Comparison of ENCODE assay signal across 8 cellular contexts in the genomic region with DNA sequence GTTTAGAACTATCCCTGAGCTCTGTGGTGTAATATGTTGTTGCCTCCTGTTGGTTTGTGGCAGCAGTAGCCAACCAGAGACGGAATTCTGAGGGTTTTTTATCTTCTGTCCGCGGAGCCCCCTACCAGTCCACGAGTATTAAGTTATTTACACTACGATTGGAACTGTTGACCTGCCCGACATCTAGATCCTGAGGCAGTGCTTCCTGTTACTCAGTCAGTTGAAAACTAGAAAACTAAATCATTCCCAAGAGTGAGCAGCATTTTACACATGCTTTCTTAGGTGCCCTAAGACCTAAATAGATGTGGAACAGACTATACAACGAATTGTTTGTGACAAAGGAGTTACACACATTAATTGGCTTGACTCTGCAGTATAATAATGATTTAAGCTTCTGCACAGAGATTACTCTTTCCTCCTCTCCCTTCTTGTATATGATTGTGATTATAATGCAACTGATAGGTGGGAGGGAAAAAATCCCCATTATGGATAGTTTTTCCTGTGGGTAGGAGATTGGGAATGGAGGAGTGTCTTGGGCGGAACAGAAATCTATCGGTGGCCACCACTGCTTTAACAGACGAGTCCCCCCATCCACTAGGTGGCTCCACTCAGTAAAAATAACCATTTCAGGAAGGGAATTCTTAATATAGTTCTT. TPM values are rescaled to one million over a fixed set of nuclear protein-coding genes. Genes with fewer than 3 reads are reported as not detected.
DNase-seq lines count a peak whose midpoint lies in the region; ATAC-seq and TF ChIP-seq lines count a peak whose summit lies in the region.

No MANE protein-coding gene starts in this region.

- H3K27me3 Mint-ChIP-seq in activated T-helper 2 cell treated with anti-CD3 and anti-CD28 coated beads, Interferon-gamma antibody, Interleukin-2, Interleukin-4, amounts not matched to agents 10 μg/mL and 5 μg/mL and 100 μg/mL, durations not matched to agents 14 hours and 24 hours and 36 hours (ENCODE audit: low read depth) = no peaks in the 10 kb centered on the region

- H3K9me3 Mint-ChIP-seq in activated T-helper 2 cell treated with anti-CD3 and anti-CD28 coated beads, Interferon-gamma antibody, Interleukin-2, Interleukin-4, amounts not matched to agents 10 μg/mL and 5 μg/mL and 100 μg/mL, durations not matched to agents 14 hours and 24 hours and 36 hours = no peaks in the 10 kb centered on the region

- peaks cover 33% of the 10 kb centered on the region for H3K4me1 Mint-ChIP-seq in activated T-helper 2 cell treated with anti-CD3 and anti-CD28 coated beads, Interferon-gamma antibody, Interleukin-2, Interleukin-4, amounts not matched to agents 10 μg/mL and 5 μg/mL and 100 μg/mL, durations not matched to agents 14 hours and 24 hours and 36 hours (ENCODE audit: low read depth)

- ATAC-seq in HG03571 (IDR thresholded peaks at IDR 0.05; ENCODE audit: unreplicated experiment) (peak; percentile 8), omental fat pad (ENCODE audit: low FRiP score) (no peak)

- TF ChIP-seq CTCF in omental fat pad (IDR thresholded peaks at IDR 0.05) = no peak

- H3K36me3 Mint-ChIP-seq in activated T-helper 2 cell treated with anti-CD3 and anti-CD28 coated beads, Interferon-gamma antibody, Interleukin-2, Interleukin-4, amounts not matched to agents 10 μg/mL and 5 μg/mL and 100 μg/mL, durations not matched to agents 14 hours and 24 hours and 36 hours (ENCODE audit: low read depth) = peaks cover 34% of the 10 kb centered on the region

- intact Hi-C loops in activated T-helper 2 cell treated with anti-CD3 and anti-CD28 coated beads, Interferon-gamma antibody, Interleukin-2, Interleukin-4, amounts not matched to agents 10 μg/mL and 5 μg/mL and 100 μg/mL, durations not matched to agents 14 hours and 24 hours and 36 hours (cut with micrococcal nuclease) = loop anchor here (1.0 to 2.0 kb wide), 3 partner anchors 52 to 221 kb away; no protein-coding TSS in a partner anchor

- DNase-seq in GDM1 (lab: John Stamatoyannopoulos, UW) (peak; percentile 39), NOMO-1 treated with dmso at 0.1 percent for 144 hours (lab: John Stamatoyannopoulos, UW; ENCODE audit: unreplicated experiment) (peak; percentile 26), globus pallidus (ENCODE audit: low spot score) (peak; percentile 35), putamen (ENCODE audit: low spot score) (peak; percentile 33), omental fat pad (ENCODE audit: low spot score) (no peak), Ammon's horn (ENCODE audit: low spot score) (no peak)
- DNase-seq in activated T-helper 2 cell treated with anti-CD3 and anti-CD28 coated beads, Interferon-gamma antibody, Interleukin-2, Interleukin-4, amounts not matched to agents 10 μg/mL and 5 μg/mL and 100 μg/mL, durations not matched to agents 14 hours and 24 hours and 36 hours (ENCODE audit: low spot score) = peak; percentile 15

- H3K4me3 Mint-ChIP-seq in activated T-helper 2 cell treated with anti-CD3 and anti-CD28 coated beads, Interferon-gamma antibody, Interleukin-2, Interleukin-4, amounts not matched to agents 10 μg/mL and 5 μg/mL and 100 μg/mL, durations not matched to agents 14 hours and 24 hours and 36 hours (ENCODE audit: low read depth) = peak overlapping the region; percentile 97

- H3K27ac Mint-ChIP-seq in activated T-helper 2 cell treated with anti-CD3 and anti-CD28 coated beads, Interferon-gamma antibody, Interleukin-2, Interleukin-4, amounts not matched to agents 10 μg/mL and 5 μg/mL and 100 μg/mL, durations not matched to agents 14 hours and 24 hours and 36 hours = peak overlapping the region; percentile 94

RNA-seq across cellular contexts. Expression of gene PTP4A1, which starts 1.7 kb away (rescaled TPM):
- 80.8 and 88.8 TPM in 2 replicates for total RNA-seq in activated T-helper 2 cell treated with anti-CD3 and anti-CD28 coated beads, Interferon-gamma antibody, Interleukin-2, Interleukin-4, amounts not matched to agents 10 μg/mL and 5 μg/mL and 100 μg/mL, durations not matched to agents 14 hours and 24 hours and 36 hours
- 10 to 100 TPM; 24.7 to 43.6 (median 33.8) TPM for total RNA-seq in omental fat pad

Comparison
In these comparisons a context has a peak if more than half of its experiments do, and no peak if none do; other contexts are left out.
1. DNase-seq: peak in GDM1 (single experiment), NOMO-1 treated with dmso at 0.1 percent for 144 hours (single experiment), activated T-helper 2 cell treated with anti-CD3 and anti-CD28 coated beads, Interferon-gamma antibody, Interleukin-2, Interleukin-4, amounts not matched to agents 10 μg/mL and 5 μg/mL and 100 μg/mL, durations not matched to agents 14 hours and 24 hours and 36 hours (single experiment), globus pallidus (single experiment) and putamen (single experiment); none in omental fat pad (single experiment) and Ammon's horn (single experiment).